9 cellular contexts compared by ENCODE assay signal in the genomic region with DNA sequence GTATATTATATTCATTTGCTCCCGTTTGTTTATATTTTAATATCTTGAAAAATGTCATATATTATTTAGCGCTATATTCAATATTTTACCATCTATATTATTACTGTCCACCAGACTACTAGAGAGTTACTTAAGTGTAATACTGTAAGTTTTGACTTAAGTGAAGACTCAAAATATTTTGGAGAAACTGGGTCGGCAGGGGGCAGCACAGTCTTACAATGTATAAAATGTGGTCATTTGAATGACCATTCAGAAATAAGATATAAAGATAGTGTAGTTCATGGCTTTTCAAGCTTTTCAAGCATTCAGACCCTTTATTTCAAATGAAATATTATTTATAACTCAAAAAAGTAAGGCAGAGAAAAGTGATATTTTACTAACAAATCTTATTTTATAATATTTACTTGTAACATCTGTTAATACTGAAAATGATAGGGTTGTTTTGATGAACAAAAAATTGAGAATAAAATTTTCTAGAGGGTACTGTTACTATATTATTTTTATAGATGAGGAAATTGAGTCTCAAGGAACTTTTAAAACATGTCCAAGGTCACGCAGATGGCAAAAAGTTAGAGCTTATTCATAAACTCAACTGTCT.
DNase-seq lines count a peak whose midpoint lies in the region; ATAC-seq and TF ChIP-seq lines count a peak whose summit lies in the region.
"Had no signal": no experiment of that assay in that cellular context is flagged by ENCODE, and none has a peak within 500 bp of the region (broad histone marks: within the 10 kb centered on the region; RNA-seq: fewer than 3 reads in every experiment).

No MANE protein-coding gene starts in this region.

- H3K9me3 ChIP-seq in fibroblast of lung (ENCODE audit: control insufficient read depth, insufficient read depth, low read depth, low read length) (no peaks in the 10 kb centered on the region), neural progenitor cell (ENCODE audit: low read depth) (no peaks in the 10 kb centered on the region)

- no peak overlapping the region for H3K27ac Mint-ChIP-seq in activated CD8-positive, alpha-beta T cell treated with anti-CD3 and anti-CD28 coated beads, Interleukin-2, amount 10 ng/mL, durations not matched to agents 7 days and 5 days
- no peak overlapping the region for H3K27ac Mint-ChIP-seq in neural progenitor cell
- H3K27ac Mint-ChIP-seq in type B pancreatic cell: no peak overlapping the region
- H3K27ac Mint-ChIP-seq: naive thymus-derived CD8-positive, alpha-beta T cell had no signal

- no peak overlapping the region for H3K9ac ChIP-seq in fibroblast of lung (ENCODE audit: insufficient read depth, low read length)
- H3K9ac ChIP-seq in neural progenitor cell: no peak overlapping the region

- CTCF ChIA-PET in activated CD8-positive, alpha-beta T cell treated with anti-CD3 and anti-CD28 coated beads, Interleukin-2, amount 10 ng/mL, durations not matched to agents 7 days and 5 days (lab: Charles Lee): interaction anchor here (0.6 to 3.3 kb wide), 5 partner anchors 13 to 260 kb away, joined by 3 to 22 read pairs (median 6); no protein-coding TSS in a partner anchor

- POLR2A ChIA-PET in activated CD8-positive, alpha-beta T cell treated with anti-CD3 and anti-CD28 coated beads, Interleukin-2, amount 10 ng/mL, durations not matched to agents 7 days and 5 days (lab: Charles Lee): no interaction called here

- no peaks in the 10 kb centered on the region for H3K36me3 Mint-ChIP-seq in activated CD8-positive, alpha-beta T cell treated with anti-CD3 and anti-CD28 coated beads, Interleukin-2, amount 10 ng/mL, durations not matched to agents 7 days and 5 days (ENCODE audit: low read depth)
- no peaks in the 10 kb centered on the region for H3K36me3 Mint-ChIP-seq in neural progenitor cell
- no peaks in the 10 kb centered on the region for H3K36me3 Mint-ChIP-seq in type B pancreatic cell

- H3K36me3 ChIP-seq in fibroblast of lung (ENCODE audit: control insufficient read depth, insufficient read depth, low read length) (no peaks in the 10 kb centered on the region), neural progenitor cell (peaks cover 4% of the 10 kb centered on the region)

- no peaks in the 10 kb centered on the region for H3F3A ChIP-seq in neural progenitor cell (ENCODE audit: low read depth)

- H3K4me1 ChIP-seq in fibroblast of lung (ENCODE audit: control insufficient read depth, extremely low read depth, insufficient read depth, low read length) (no peaks in the 10 kb centered on the region), neural progenitor cell (no peaks in the 10 kb centered on the region)

- H3K27me3 ChIP-seq in fibroblast of lung (ENCODE audit: control insufficient read depth, insufficient read depth, low read length): no peaks in the 10 kb centered on the region
- no peaks in the 10 kb centered on the region for H3K27me3 ChIP-seq in neural progenitor cell

- peaks cover 4% of the 10 kb centered on the region for H3K27me3 Mint-ChIP-seq in activated CD8-positive, alpha-beta T cell treated with anti-CD3 and anti-CD28 coated beads, Interleukin-2, amount 10 ng/mL, durations not matched to agents 7 days and 5 days (ENCODE audit: low read depth)
- H3K27me3 Mint-ChIP-seq in neural progenitor cell (ENCODE audit: insufficient read depth, low read depth) (no peaks in the 10 kb centered on the region), type B pancreatic cell (no peaks in the 10 kb centered on the region)

- H4K20me1 ChIP-seq in fibroblast of lung (ENCODE audit: control insufficient read depth, extremely low read depth, insufficient read depth, low read length): no peaks in the 10 kb centered on the region
- H4K20me1 ChIP-seq in neural progenitor cell (ENCODE audit: low read depth): no peaks in the 10 kb centered on the region

- H2AFZ ChIP-seq in fibroblast of lung (ENCODE audit: low read length) (no peak overlapping the region), neural progenitor cell (replicated peaks) (no peak overlapping the region)

- H3K79me2 ChIP-seq in fibroblast of lung (ENCODE audit: control insufficient read depth, insufficient read depth, low read length) (no peaks in the 10 kb centered on the region), neural progenitor cell (ENCODE audit: low read depth) (no peaks in the 10 kb centered on the region)

- no peaks in the 10 kb centered on the region for H3K4me1 Mint-ChIP-seq in activated CD8-positive, alpha-beta T cell treated with anti-CD3 and anti-CD28 coated beads, Interleukin-2, amount 10 ng/mL, durations not matched to agents 7 days and 5 days (ENCODE audit: low read depth)
- no peaks in the 10 kb centered on the region for H3K4me1 Mint-ChIP-seq in neural progenitor cell
- peaks cover 6% of the 10 kb centered on the region for H3K4me1 Mint-ChIP-seq in type B pancreatic cell (ENCODE audit: unreplicated experiment)
- H3K4me1 Mint-ChIP-seq: naive thymus-derived CD8-positive, alpha-beta T cell had no signal

- DNase-seq in AG09319 (ENCODE audit: extremely low read depth, low read depth) (peak; percentile 51), NCI-H345 (lab: John Stamatoyannopoulos, UW) (peak; percentile 61), fibroblast of lung (ENCODE audit: low read depth in 2 of 2) (peak; percentile 63 to 79), neural progenitor cell (ENCODE audit: low spot score) (peak; percentile 81), type B pancreatic cell (ENCODE audit: extremely low spot score, unreplicated experiment) (peak; percentile 71)
- peak; percentile 63 for DNase-seq in activated CD8-positive, alpha-beta T cell treated with anti-CD3 and anti-CD28 coated beads, Interleukin-2, amount 10 ng/mL, durations not matched to agents 7 days and 5 days

- H3K9me3 Mint-ChIP-seq in activated CD8-positive, alpha-beta T cell treated with anti-CD3 and anti-CD28 coated beads, Interleukin-2, amount 10 ng/mL, durations not matched to agents 7 days and 5 days (ENCODE audit: insufficient read depth): no peaks in the 10 kb centered on the region
- H3K9me3 Mint-ChIP-seq in neural progenitor cell (peaks cover 9% of the 10 kb centered on the region), type B pancreatic cell (no peaks in the 10 kb centered on the region)

- H3K4me2 ChIP-seq in fibroblast of lung (ENCODE audit: extremely low read depth, insufficient read depth, low read length) (no peak overlapping the region), neural progenitor cell (no peak overlapping the region)

- ATAC-seq in GM19351 (IDR thresholded peaks at IDR 0.05; ENCODE audit: unreplicated experiment) (peak; percentile 68), GM21381 (IDR thresholded peaks at IDR 0.05; ENCODE audit: unreplicated experiment) (no peak)
- no peak for ATAC-seq in activated CD8-positive, alpha-beta T cell treated with anti-CD3 and anti-CD28 coated beads, Interleukin-2, amount 10 ng/mL, durations not matched to agents 7 days and 5 days
- ATAC-seq: naive thymus-derived CD8-positive, alpha-beta T cell had no signal

- no peak overlapping the region for H3K4me3 Mint-ChIP-seq in activated CD8-positive, alpha-beta T cell treated with anti-CD3 and anti-CD28 coated beads, Interleukin-2, amount 10 ng/mL, durations not matched to agents 7 days and 5 days
- H3K4me3 Mint-ChIP-seq in neural progenitor cell (no peak overlapping the region), type B pancreatic cell (no peak overlapping the region)
- H3K4me3 Mint-ChIP-seq: naive thymus-derived CD8-positive, alpha-beta T cell had no signal

- TF ChIP-seq CTCF in AG09319 (IDR thresholded peaks at IDR 0.05; ENCODE audit: low read depth, low read length): peak; percentile 50
- peak; percentile 51 to 63 for TF ChIP-seq CTCF in fibroblast of lung (conservative IDR thresholded peaks at IDR 0.05 in 1 of 2, IDR thresholded peaks at IDR 0.05 in 1 of 2; ENCODE audit: low read depth in 1 of 2, low read length in 2 of 2)
- peak; percentile 86 for TF ChIP-seq CTCF in neural progenitor cell (IDR thresholded peaks at IDR 0.05)
- peak; percentile 92 for TF ChIP-seq CTCF in type B pancreatic cell (conservative IDR thresholded peaks at IDR 0.05)

- H3K4me3 ChIP-seq in fibroblast of lung (replicated peaks in 1 of 4; ENCODE audit: control extremely low read depth in 1 of 4, insufficient read depth in 1 of 4, low read depth in 3 of 4, low read length in 4 of 4) (no peak overlapping the region), neural progenitor cell (no peak overlapping the region)

- H3K27ac ChIP-seq in fibroblast of lung (ENCODE audit: insufficient read depth, low read length) (no peak overlapping the region), neural progenitor cell (no peak overlapping the region)
